Comparison of ENCODE assay signal across 8 cellular contexts in genomic region chr15:91706366-91707032, GRCh38.
DNase-seq lines count a peak whose midpoint lies in the region; ATAC-seq and TF ChIP-seq lines count a peak whose summit lies in the region.

No MANE protein-coding gene starts in this region.

- H3K36me3 ChIP-seq in liver (ENCODE audit: control insufficient read depth in 4 of 4, insufficient read depth in 3 of 4, low read depth in 1 of 4, low read length in 3 of 4): no peaks in the 10 kb centered on the region

- TF ChIP-seq RAD21 in liver (IDR thresholded peaks at IDR 0.05): peak; percentile 78 to 89

- no peaks in the 10 kb centered on the region for H3K36me3 Mint-ChIP-seq in activated CD4-positive, alpha-beta T cell treated with anti-CD3 and anti-CD28 coated beads for 36 hours (ENCODE audit: low read depth)
- no peaks in the 10 kb centered on the region for H3K36me3 Mint-ChIP-seq in stimulated activated memory B cell treated with anti-CD40 and anti-IgM and Interleukin-4, amounts not matched to agents 10 μg/mL and 1 μg/mL and 100 μg/mL, for 72 hours

- no peak overlapping the region for H3K27ac Mint-ChIP-seq in activated CD4-positive, alpha-beta T cell treated with anti-CD3 and anti-CD28 coated beads for 36 hours
- no peak overlapping the region for H3K27ac Mint-ChIP-seq in stimulated activated memory B cell treated with anti-CD40 and anti-IgM and Interleukin-4, amounts not matched to agents 10 μg/mL and 1 μg/mL and 100 μg/mL, for 72 hours

- peaks cover 17% of the 10 kb centered on the region for H3K4me1 Mint-ChIP-seq in activated CD4-positive, alpha-beta T cell treated with anti-CD3 and anti-CD28 coated beads for 36 hours
- H3K4me1 Mint-ChIP-seq in stimulated activated memory B cell treated with anti-CD40 and anti-IgM and Interleukin-4, amounts not matched to agents 10 μg/mL and 1 μg/mL and 100 μg/mL, for 72 hours: no peaks in the 10 kb centered on the region

- CTCF ChIA-PET in activated CD4-positive, alpha-beta T cell treated with anti-CD3 and anti-CD28 coated beads for 36 hours (lab: Charles Lee): interaction anchor here (0.6 to 3.8 kb wide), 54 partner anchors 10 to 1127 kb away, joined by 3 to 36 read pairs (median 4); partner anchors contain the start of gene SLCO3A1

- no peak overlapping the region for H3K9ac ChIP-seq in liver (ENCODE audit: low read depth in 1 of 2, low read length in 2 of 2)

- no peak overlapping the region for H3K27ac ChIP-seq in liver (ENCODE audit: low read depth in 1 of 2, low read length in 2 of 2)

- H3K9me3 ChIP-seq in liver (ENCODE audit: control insufficient read depth in 4 of 4, low read length in 3 of 4): no peaks in the 10 kb centered on the region

- H3K4me1 ChIP-seq in liver (ENCODE audit: control insufficient read depth in 4 of 4, insufficient read depth in 4 of 4, low read length in 3 of 4): peaks cover 0 to 1% (median 0%) of the 10 kb centered on the region in 4 donors

- peak; percentile 70 for ATAC-seq in HG02973 (IDR thresholded peaks at IDR 0.05; ENCODE audit: unreplicated experiment)
- peak; percentile 99 for ATAC-seq in activated CD4-positive, alpha-beta T cell treated with anti-CD3 and anti-CD28 coated beads for 36 hours
- ATAC-seq in stimulated activated memory B cell treated with anti-CD40 and anti-IgM and Interleukin-4, amounts not matched to agents 10 μg/mL and 1 μg/mL and 100 μg/mL, for 72 hours: no peak

- H3K27me3 Mint-ChIP-seq in activated CD4-positive, alpha-beta T cell treated with anti-CD3 and anti-CD28 coated beads for 36 hours: peaks cover 12% of the 10 kb centered on the region
- no peaks in the 10 kb centered on the region for H3K27me3 Mint-ChIP-seq in stimulated activated memory B cell treated with anti-CD40 and anti-IgM and Interleukin-4, amounts not matched to agents 10 μg/mL and 1 μg/mL and 100 μg/mL, for 72 hours

- DNase-seq in EH (ENCODE audit: low read depth) (peak; percentile 57), NCI-H345 (lab: John Stamatoyannopoulos, UW) (peak; percentile 71), choroid plexus epithelial cell (ENCODE audit: low read depth) (peak; percentile 21)
- DNase-seq in activated CD4-positive, alpha-beta T cell treated with anti-CD3 and anti-CD28 coated beads for 36 hours: peak; percentile 93
- DNase-seq in stimulated activated CD8-positive, alpha-beta memory T cell treated with anti-CD3 and anti-CD28 coated beads, Interleukin-12 subunit alpha, Interleukin-12 subunit beta, amount 100 ng/mL, for 1 hour (ENCODE audit: low read depth): peak; percentile 74

- H3K4me3 ChIP-seq in choroid plexus epithelial cell (ENCODE audit: low read depth, low read length): no peak overlapping the region
- no peak overlapping the region for H3K4me3 ChIP-seq in liver (ENCODE audit: low read depth in 1 of 3, low read length in 3 of 3)

- 25% methylated on average over 9 of the region's 9 CpGs for WGBS in liver

- H3K4me3 Mint-ChIP-seq in activated CD4-positive, alpha-beta T cell treated with anti-CD3 and anti-CD28 coated beads for 36 hours: peak overlapping the region; percentile 9
- H3K4me3 Mint-ChIP-seq in stimulated activated memory B cell treated with anti-CD40 and anti-IgM and Interleukin-4, amounts not matched to agents 10 μg/mL and 1 μg/mL and 100 μg/mL, for 72 hours: no peak overlapping the region

- intact Hi-C loops in activated CD4-positive, alpha-beta T cell treated with anti-CD3 and anti-CD28 coated beads for 36 hours (cut with DNase I, micrococcal nuclease): loop anchor here (1.0 to 10.0 kb wide), 10 partner anchors 147 to 918 kb away; partner anchors contain the start of gene SLCO3A1 (in 1 of the 2)

- POLR2A ChIA-PET in activated CD4-positive, alpha-beta T cell treated with anti-CD3 and anti-CD28 coated beads for 36 hours (lab: Charles Lee): interaction anchor here (0.7 kb wide), 1 partner anchor 12 kb away, joined by 4 read pairs; no protein-coding TSS in a partner anchor

- TF ChIP-seq CTCF in choroid plexus epithelial cell (conservative IDR thresholded peaks at IDR 0.05; ENCODE audit: low read depth, low read length) (peak; percentile 45), liver (IDR thresholded peaks at IDR 0.05; ENCODE audit: low read depth, low read length, missing input control) (peak; percentile 83)

- H3K27me3 ChIP-seq in liver (ENCODE audit: control insufficient read depth in 4 of 4, insufficient read depth in 4 of 4, low read length in 3 of 4): no peaks in the 10 kb centered on the region

- no peaks in the 10 kb centered on the region for H3K9me3 Mint-ChIP-seq in activated CD4-positive, alpha-beta T cell treated with anti-CD3 and anti-CD28 coated beads for 36 hours (ENCODE audit: low read depth)
- H3K9me3 Mint-ChIP-seq in stimulated activated memory B cell treated with anti-CD40 and anti-IgM and Interleukin-4, amounts not matched to agents 10 μg/mL and 1 μg/mL and 100 μg/mL, for 72 hours: no peaks in the 10 kb centered on the region

TF ChIP-seq in liver, 16 proteins besides CTCF, POLR2A, EP300 and RAD21:
- TF ChIP-seq ATF3 (IDR thresholded peaks at IDR 0.05): no peak
- no peak for TF ChIP-seq EGR1 (IDR thresholded peaks at IDR 0.05; ENCODE audit: low read depth in 2 of 2)
- TF ChIP-seq HNF4G (IDR thresholded peaks at IDR 0.05): no peak
- no peak for TF ChIP-seq FOXA2 (IDR thresholded peaks at IDR 0.05)
- TF ChIP-seq TAF1 (conservative IDR thresholded peaks at IDR 0.05): no peak
- TF ChIP-seq YY1 (IDR thresholded peaks at IDR 0.05): peak; percentile 10
- TF ChIP-seq REST (IDR thresholded peaks at IDR 0.05): no peak
- no peak for TF ChIP-seq SP1 (IDR thresholded peaks at IDR 0.05)
- no peak for TF ChIP-seq ZBTB33 (IDR thresholded peaks at IDR 0.05)
- no peak for TF ChIP-seq FOXA1 (IDR thresholded peaks at IDR 0.05)
- no peak for TF ChIP-seq GABPA (IDR thresholded peaks at IDR 0.05 in 1 of 2, conservative IDR thresholded peaks at IDR 0.05 in 1 of 2)
- TF ChIP-seq NR2F2 (IDR thresholded peaks at IDR 0.05): no peak
- no peak for TF ChIP-seq JUND (IDR thresholded peaks at IDR 0.05)
- no peak for TF ChIP-seq HNF4A (conservative IDR thresholded peaks at IDR 0.05)
- TF ChIP-seq MAX (IDR thresholded peaks at IDR 0.05): no peak
- TF ChIP-seq RXRA (IDR thresholded peaks at IDR 0.05): peak in 1 of 2 donors; percentile 8

Comparison
In these comparisons a context has a peak if more than half of its experiments do, and no peak if none do; other contexts are left out.
1. DNase-seq: peak in every context shown above with its lines; median percentile 93 in activated CD4-positive, alpha-beta T cell treated with anti-CD3 and anti-CD28 coated beads for 36 hours; 74 in stimulated activated CD8-positive, alpha-beta memory T cell treated with anti-CD3 and anti-CD28 coated beads, Interleukin-12 subunit alpha, Interleukin-12 subunit beta, amount 100 ng/mL, for 1 hour; 71 in NCI-H345; 57 in EH; 21 in choroid plexus epithelial cell.